In the genomic region with DNA sequence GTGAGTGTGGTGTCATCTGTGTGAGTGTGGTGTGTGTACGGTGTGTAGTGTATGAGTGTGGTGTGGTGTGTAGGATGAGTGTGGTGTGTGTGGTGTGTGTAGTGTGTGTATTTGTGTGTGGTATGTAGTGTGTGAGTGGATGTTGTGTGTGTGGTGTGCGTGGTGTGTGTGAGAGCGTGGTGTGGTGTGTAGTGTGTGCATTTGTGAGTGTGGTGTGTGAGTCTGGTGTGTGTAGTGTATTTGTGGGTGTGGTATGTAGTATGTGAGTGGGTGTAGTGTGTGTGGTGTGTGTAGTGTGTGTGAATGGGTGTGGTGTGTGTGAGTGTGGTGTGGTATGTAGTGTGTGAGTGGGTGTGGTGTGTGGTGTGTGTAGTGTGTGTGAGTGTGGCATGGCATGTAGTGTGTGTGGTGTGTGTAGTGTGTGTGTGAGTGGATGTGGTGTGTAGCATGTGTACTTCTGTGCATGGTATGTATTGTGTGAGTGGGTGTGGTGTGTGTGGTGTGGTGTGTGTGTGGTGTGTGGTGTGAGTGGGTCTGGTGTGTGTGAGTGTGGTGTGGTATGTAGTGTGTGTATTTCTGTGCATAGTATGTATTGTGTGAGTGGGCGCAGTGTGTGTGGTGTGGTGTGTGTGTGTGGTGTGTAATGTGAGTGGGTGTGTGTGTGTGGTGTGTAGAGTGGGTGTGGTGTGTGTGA, we compare ENCODE assay signal across 1 cellular context.
TF ChIP-seq lines count a peak whose summit lies in the region.

No MANE protein-coding gene starts in this region.

TF ChIP-seq in HEK293, 187 proteins besides CTCF, POLR2A, EP300 and RAD21 (continued from another document and continues in another):
- TF ChIP-seq, protein P1, sequence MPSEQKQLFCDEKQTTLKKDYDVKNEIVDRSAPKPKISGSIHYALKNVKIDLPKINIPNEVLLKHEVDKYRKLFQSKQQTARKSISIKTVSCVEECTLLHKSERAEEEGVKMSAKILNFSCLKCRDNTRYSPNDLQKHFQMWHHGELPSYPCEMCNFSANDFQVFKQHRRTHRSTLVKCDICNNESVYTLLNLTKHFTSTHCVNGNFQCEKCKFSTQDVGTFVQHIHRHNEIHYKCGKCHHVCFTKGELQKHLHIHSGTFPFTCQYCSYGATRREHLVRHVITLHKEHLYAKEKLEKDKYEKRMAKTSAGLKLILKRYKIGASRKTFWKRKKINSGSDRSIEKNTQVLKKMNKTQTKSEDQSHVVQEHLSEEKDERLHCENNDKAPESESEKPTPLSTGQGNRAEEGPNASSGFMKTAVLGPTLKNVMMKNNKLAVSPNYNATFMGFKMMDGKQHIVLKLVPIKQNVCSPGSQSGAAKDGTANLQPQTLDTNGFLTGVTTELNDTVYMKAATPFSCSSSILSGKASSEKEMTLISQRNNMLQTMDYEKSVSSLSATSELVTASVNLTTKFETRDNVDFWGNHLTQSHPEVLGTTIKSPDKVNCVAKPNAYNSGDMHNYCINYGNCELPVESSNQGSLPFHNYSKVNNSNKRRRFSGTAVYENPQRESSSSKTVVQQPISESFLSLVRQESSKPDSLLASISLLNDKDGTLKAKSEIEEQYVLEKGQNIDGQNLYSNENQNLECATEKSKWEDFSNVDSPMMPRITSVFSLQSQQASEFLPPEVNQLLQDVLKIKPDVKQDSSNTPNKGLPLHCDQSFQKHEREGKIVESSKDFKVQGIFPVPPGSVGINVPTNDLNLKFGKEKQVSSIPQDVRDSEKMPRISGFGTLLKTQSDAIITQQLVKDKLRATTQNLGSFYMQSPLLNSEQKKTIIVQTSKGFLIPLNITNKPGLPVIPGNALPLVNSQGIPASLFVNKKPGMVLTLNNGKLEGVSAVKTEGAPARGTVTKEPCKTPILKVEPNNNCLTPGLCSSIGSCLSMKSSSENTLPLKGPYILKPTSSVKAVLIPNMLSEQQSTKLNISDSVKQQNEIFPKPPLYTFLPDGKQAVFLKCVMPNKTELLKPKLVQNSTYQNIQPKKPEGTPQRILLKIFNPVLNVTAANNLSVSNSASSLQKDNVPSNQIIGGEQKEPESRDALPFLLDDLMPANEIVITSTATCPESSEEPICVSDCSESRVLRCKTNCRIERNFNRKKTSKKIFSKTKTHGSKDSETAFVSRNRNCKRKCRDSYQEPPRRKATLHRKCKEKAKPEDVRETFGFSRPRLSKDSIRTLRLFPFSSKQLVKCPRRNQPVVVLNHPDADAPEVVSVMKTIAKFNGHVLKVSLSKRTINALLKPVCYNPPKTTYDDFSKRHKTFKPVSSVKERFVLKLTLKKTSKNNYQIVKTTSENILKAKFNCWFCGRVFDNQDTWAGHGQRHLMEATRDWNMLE (tag by site-specific recombination; conservative IDR thresholded peaks at IDR 0.05; ENCODE audit: low read depth): no peak
- no peak for TF ChIP-seq ZNF830 (tag by site-specific recombination; IDR thresholded peaks at IDR 0.05; ENCODE audit: low read depth)
- TF ChIP-seq EGR2 (tag by site-specific recombination; IDR thresholded peaks at IDR 0.05; ENCODE audit: low read depth): peak; percentile 62
- no peak; the same call in 1 of the 2 replicates for TF ChIP-seq SALL2 (tag by site-specific recombination; IDR thresholded peaks at IDR 0.05; ENCODE audit: borderline replicate concordance)
- no peak for TF ChIP-seq ZNF658 (tag by site-specific recombination; IDR thresholded peaks at IDR 0.05)
- TF ChIP-seq, protein P2, sequence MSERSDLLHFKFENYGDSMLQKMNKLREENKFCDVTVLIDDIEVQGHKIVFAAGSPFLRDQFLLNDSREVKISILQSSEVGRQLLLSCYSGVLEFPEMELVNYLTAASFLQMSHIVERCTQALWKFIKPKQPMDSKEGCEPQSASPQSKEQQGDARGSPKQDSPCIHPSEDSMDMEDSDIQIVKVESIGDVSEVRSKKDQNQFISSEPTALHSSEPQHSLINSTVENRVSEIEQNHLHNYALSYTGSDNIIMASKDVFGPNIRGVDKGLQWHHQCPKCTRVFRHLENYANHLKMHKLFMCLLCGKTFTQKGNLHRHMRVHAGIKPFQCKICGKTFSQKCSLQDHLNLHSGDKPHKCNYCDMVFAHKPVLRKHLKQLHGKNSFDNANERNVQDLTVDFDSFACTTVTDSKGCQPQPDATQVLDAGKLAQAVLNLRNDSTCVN (tag by site-specific recombination; optimal IDR thresholded peaks at IDR 0.05): no peak
- TF ChIP-seq ZNF140 (tag by site-specific recombination; IDR thresholded peaks at IDR 0.05): no peak
- TF ChIP-seq, protein P3, sequence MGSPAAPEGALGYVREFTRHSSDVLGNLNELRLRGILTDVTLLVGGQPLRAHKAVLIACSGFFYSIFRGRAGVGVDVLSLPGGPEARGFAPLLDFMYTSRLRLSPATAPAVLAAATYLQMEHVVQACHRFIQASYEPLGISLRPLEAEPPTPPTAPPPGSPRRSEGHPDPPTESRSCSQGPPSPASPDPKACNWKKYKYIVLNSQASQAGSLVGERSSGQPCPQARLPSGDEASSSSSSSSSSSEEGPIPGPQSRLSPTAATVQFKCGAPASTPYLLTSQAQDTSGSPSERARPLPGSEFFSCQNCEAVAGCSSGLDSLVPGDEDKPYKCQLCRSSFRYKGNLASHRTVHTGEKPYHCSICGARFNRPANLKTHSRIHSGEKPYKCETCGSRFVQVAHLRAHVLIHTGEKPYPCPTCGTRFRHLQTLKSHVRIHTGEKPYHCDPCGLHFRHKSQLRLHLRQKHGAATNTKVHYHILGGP (tag by site-specific recombination; IDR thresholded peaks at IDR 0.05): peak; percentile 4; the same call in 1 of the 2 replicates
- no peak for TF ChIP-seq OSR2 (tag by site-specific recombination; IDR thresholded peaks at IDR 0.05)
- TF ChIP-seq, protein P4, sequence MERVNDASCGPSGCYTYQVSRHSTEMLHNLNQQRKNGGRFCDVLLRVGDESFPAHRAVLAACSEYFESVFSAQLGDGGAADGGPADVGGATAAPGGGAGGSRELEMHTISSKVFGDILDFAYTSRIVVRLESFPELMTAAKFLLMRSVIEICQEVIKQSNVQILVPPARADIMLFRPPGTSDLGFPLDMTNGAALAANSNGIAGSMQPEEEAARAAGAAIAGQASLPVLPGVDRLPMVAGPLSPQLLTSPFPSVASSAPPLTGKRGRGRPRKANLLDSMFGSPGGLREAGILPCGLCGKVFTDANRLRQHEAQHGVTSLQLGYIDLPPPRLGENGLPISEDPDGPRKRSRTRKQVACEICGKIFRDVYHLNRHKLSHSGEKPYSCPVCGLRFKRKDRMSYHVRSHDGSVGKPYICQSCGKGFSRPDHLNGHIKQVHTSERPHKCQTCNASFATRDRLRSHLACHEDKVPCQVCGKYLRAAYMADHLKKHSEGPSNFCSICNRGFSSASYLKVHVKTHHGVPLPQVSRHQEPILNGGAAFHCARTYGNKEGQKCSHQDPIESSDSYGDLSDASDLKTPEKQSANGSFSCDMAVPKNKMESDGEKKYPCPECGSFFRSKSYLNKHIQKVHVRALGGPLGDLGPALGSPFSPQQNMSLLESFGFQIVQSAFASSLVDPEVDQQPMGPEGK (tag by site-specific recombination; IDR thresholded peaks at IDR 0.05): no peak
- TF ChIP-seq, protein P5, sequence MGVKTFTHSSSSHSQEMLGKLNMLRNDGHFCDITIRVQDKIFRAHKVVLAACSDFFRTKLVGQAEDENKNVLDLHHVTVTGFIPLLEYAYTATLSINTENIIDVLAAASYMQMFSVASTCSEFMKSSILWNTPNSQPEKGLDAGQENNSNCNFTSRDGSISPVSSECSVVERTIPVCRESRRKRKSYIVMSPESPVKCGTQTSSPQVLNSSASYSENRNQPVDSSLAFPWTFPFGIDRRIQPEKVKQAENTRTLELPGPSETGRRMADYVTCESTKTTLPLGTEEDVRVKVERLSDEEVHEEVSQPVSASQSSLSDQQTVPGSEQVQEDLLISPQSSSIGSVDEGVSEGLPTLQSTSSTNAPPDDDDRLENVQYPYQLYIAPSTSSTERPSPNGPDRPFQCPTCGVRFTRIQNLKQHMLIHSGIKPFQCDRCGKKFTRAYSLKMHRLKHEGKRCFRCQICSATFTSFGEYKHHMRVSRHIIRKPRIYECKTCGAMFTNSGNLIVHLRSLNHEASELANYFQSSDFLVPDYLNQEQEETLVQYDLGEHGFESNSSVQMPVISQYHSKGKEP (tag by site-specific recombination; IDR thresholded peaks at IDR 0.05): no peak
- TF ChIP-seq ZNF138 (tag by site-specific recombination; IDR thresholded peaks at IDR 0.05; ENCODE audit: borderline replicate concordance): no peak
- TF ChIP-seq WT1 (tag by site-specific recombination; IDR thresholded peaks at IDR 0.05): no peak
- TF ChIP-seq, protein P6, sequence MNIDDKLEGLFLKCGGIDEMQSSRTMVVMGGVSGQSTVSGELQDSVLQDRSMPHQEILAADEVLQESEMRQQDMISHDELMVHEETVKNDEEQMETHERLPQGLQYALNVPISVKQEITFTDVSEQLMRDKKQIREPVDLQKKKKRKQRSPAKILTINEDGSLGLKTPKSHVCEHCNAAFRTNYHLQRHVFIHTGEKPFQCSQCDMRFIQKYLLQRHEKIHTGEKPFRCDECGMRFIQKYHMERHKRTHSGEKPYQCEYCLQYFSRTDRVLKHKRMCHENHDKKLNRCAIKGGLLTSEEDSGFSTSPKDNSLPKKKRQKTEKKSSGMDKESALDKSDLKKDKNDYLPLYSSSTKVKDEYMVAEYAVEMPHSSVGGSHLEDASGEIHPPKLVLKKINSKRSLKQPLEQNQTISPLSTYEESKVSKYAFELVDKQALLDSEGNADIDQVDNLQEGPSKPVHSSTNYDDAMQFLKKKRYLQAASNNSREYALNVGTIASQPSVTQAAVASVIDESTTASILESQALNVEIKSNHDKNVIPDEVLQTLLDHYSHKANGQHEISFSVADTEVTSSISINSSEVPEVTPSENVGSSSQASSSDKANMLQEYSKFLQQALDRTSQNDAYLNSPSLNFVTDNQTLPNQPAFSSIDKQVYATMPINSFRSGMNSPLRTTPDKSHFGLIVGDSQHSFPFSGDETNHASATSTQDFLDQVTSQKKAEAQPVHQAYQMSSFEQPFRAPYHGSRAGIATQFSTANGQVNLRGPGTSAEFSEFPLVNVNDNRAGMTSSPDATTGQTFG (tag by site-specific recombination; IDR thresholded peaks at IDR 0.05; ENCODE audit: borderline replicate concordance): peak; percentile 40; the same call in 1 of the 2 replicates
- no peak for TF ChIP-seq TCF7L2 (IDR thresholded peaks at IDR 0.05; ENCODE audit: borderline replicate concordance, low read depth, low read length)
- TF ChIP-seq ZNF221 (tag by site-specific recombination; IDR thresholded peaks at IDR 0.05; ENCODE audit: borderline replicate concordance): no peak
- TF ChIP-seq ZNF214 (tag by site-specific recombination; IDR thresholded peaks at IDR 0.05; ENCODE audit: borderline replicate concordance): no peak
- TF ChIP-seq ZNF670 (tag by site-specific recombination; IDR thresholded peaks at IDR 0.05; ENCODE audit: low read depth): no peak
- TF ChIP-seq, protein P7, sequence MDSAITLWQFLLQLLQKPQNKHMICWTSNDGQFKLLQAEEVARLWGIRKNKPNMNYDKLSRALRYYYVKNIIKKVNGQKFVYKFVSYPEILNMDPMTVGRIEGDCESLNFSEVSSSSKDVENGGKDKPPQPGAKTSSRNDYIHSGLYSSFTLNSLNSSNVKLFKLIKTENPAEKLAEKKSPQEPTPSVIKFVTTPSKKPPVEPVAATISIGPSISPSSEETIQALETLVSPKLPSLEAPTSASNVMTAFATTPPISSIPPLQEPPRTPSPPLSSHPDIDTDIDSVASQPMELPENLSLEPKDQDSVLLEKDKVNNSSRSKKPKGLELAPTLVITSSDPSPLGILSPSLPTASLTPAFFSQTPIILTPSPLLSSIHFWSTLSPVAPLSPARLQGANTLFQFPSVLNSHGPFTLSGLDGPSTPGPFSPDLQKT (IDR thresholded peaks at IDR 0.05; ENCODE audit: borderline replicate concordance, low read depth, low read length): no peak
- TF ChIP-seq, protein P8, sequence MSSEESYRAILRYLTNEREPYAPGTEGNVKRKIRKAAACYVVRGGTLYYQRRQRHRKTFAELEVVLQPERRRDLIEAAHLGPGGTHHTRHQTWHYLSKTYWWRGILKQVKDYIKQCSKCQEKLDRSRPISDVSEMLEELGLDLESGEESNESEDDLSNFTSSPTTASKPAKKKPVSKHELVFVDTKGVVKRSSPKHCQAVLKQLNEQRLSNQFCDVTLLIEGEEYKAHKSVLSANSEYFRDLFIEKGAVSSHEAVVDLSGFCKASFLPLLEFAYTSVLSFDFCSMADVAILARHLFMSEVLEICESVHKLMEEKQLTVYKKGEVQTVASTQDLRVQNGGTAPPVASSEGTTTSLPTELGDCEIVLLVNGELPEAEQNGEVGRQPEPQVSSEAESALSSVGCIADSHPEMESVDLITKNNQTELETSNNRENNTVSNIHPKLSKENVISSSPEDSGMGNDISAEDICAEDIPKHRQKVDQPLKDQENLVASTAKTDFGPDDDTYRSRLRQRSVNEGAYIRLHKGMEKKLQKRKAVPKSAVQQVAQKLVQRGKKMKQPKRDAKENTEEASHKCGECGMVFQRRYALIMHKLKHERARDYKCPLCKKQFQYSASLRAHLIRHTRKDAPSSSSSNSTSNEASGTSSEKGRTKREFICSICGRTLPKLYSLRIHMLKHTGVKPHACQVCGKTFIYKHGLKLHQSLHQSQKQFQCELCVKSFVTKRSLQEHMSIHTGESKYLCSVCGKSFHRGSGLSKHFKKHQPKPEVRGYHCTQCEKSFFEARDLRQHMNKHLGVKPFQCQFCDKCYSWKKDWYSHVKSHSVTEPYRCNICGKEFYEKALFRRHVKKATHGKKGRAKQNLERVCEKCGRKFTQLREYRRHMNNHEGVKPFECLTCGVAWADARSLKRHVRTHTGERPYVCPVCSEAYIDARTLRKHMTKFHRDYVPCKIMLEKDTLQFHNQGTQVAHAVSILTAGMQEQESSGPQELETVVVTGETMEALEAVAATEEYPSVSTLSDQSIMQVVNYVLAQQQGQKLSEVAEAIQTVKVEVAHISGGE (tag by site-specific recombination; conservative IDR thresholded peaks at IDR 0.05; ENCODE audit: low read depth): no peak
- TF ChIP-seq ZNF112 (tag by site-specific recombination; IDR thresholded peaks at IDR 0.05): no peak
- no peak for TF ChIP-seq ZNF521 (tag by site-specific recombination; IDR thresholded peaks at IDR 0.05)
- TF ChIP-seq ZNF2 (tag by site-specific recombination; IDR thresholded peaks at IDR 0.05): no peak
- TF ChIP-seq ZNF211 (tag by site-specific recombination; IDR thresholded peaks at IDR 0.05; ENCODE audit: low read depth): no peak; the same call in 1 of the 2 replicates
- TF ChIP-seq BCL11B (tag by site-specific recombination; IDR thresholded peaks at IDR 0.05; ENCODE audit: low read depth): no peak
- TF ChIP-seq ZNF239 (tag by site-specific recombination; IDR thresholded peaks at IDR 0.05): no peak; the same call in none of the 2 replicates
- no peak for TF ChIP-seq ZFP41 (tag by site-specific recombination; IDR thresholded peaks at IDR 0.05; ENCODE audit: borderline replicate concordance)
- TF ChIP-seq ZBTB21 (tag by site-specific recombination; IDR thresholded peaks at IDR 0.05): no peak
- TF ChIP-seq ZNF394 (tag by site-specific recombination; IDR thresholded peaks at IDR 0.05; ENCODE audit: borderline replicate concordance): no peak
- no peak; the same call in 1 of the 2 replicates for TF ChIP-seq ZNF302 (tag by site-specific recombination; IDR thresholded peaks at IDR 0.05; ENCODE audit: low read depth)
- no peak for TF ChIP-seq ZNF660 (tag by site-specific recombination; IDR thresholded peaks at IDR 0.05)
- TF ChIP-seq ZNF433 (tag by site-specific recombination; IDR thresholded peaks at IDR 0.05; ENCODE audit: low read depth): no peak
- no peak for TF ChIP-seq ZNF555 (tag by site-specific recombination; conservative IDR thresholded peaks at IDR 0.05)
- 0 out of 2 replicates have a peak, but pooled peaks have one; percentile 34 for TF ChIP-seq ZNF837 (tag by site-specific recombination; IDR thresholded peaks at IDR 0.05)
- TF ChIP-seq SETDB1 (IDR thresholded peaks at IDR 0.05; ENCODE audit: insufficient read length, low read length): no peak
- TF ChIP-seq ZNF654 (tag by site-specific recombination; IDR thresholded peaks at IDR 0.05; ENCODE audit: low read depth): no peak
- no peak for TF ChIP-seq ZNF530 (tag by site-specific recombination; IDR thresholded peaks at IDR 0.05; ENCODE audit: low read depth)
